Comparison of ENCODE assay signal across 15 cellular contexts in genomic region chr22:23246982-23247766, GRCh38.
A peak's percentile ranks its signal among the peaks of the same experiment; 100 is the strongest.
DNase-seq lines count a peak whose midpoint lies in the region; ATAC-seq, FAIRE-seq and TF ChIP-seq lines count a peak whose summit lies in the region.
"Had no signal": no experiment of that assay in that cellular context is flagged by ENCODE, and none has a peak within 500 bp of the region (broad histone marks: within the 10 kb centered on the region; RNA-seq: fewer than 3 reads in every experiment).

No MANE protein-coding gene starts in this region.

- peak overlapping the region; percentile 48; the same call in 1 of the 2 replicates for H3K18ac ChIP-seq in H1 (ENCODE audit: extremely low read depth, low read length)

- TF ChIP-seq RAD21 in H1 (IDR thresholded peaks at IDR 0.05 in 1 of 2, conservative IDR thresholded peaks at IDR 0.05 in 1 of 2; ENCODE audit: low read depth in 2 of 2, low read length in 2 of 2), result no peak

- CTCF ChIA-PET in H1 (lab: Charles Lee; ENCODE audit: partially characterized antibody), result interaction anchor here (0.5 to 2.0 kb wide), 5 partner anchors 14 to 73 kb away, joined by 3 to 4 read pairs (median 3); no protein-coding TSS in a partner anchor

- peaks cover 53% of the 10 kb centered on the region for H3K4me1 Mint-ChIP-seq in type B pancreatic cell (ENCODE audit: unreplicated experiment)

- H3K79me2 ChIP-seq in H1 (ENCODE audit: control insufficient read depth in 1 of 2, insufficient read depth in 2 of 2, low read length in 2 of 2), result peaks cover 4 to 88% of the 10 kb centered on the region in 2 experiments

- in situ Hi-C loops in HAP-1 (cut with MboI; ENCODE audit: low sequenced_read_pairs), result no loop called here

- no peaks in the 10 kb centered on the region for H3K9me3 Mint-ChIP-seq in type B pancreatic cell
- H3K9me3 Mint-ChIP-seq: activated naive CD8-positive, alpha-beta T cell treated with anti-CD3 and anti-CD28 coated beads for 36 hours had no signal

- peaks cover 0 to 3% of the 10 kb centered on the region in 2 experiments for H4K20me1 ChIP-seq in H1 (replicated peaks in 1 of 2; ENCODE audit: control insufficient read depth in 1 of 2, insufficient read depth in 2 of 2, low read length in 2 of 2)

- peaks cover 2% of the 10 kb centered on the region for H3K4me1 ChIP-seq in right cardiac atrium (ENCODE audit: control insufficient read depth, insufficient read depth, low read length)
- H3K4me1 ChIP-seq in H1 (replicated peaks in 1 of 4; ENCODE audit: control insufficient read depth in 3 of 4, insufficient read depth in 4 of 4, low read length in 3 of 4), result peaks cover 27 to 47% (median 37%) of the 10 kb centered on the region in 4 experiments
- peaks cover 13% of the 10 kb centered on the region for H3K4me1 ChIP-seq in HAP-1
- no peaks in the 10 kb centered on the region for H3K4me1 ChIP-seq in breast epithelium

- H3K27me3 ChIP-seq in right cardiac atrium (ENCODE audit: control insufficient read depth, insufficient read depth) (no peaks in the 10 kb centered on the region), H1 (replicated peaks in 1 of 4; ENCODE audit: control insufficient read depth in 3 of 4, extremely low read depth in 1 of 4, insufficient read depth in 3 of 4, low read length in 3 of 4) (no peaks in the 10 kb centered on the region), HAP-1 (ENCODE audit: low read depth) (no peaks in the 10 kb centered on the region), breast epithelium (no peaks in the 10 kb centered on the region)

- H3K9ac ChIP-seq in H1 (replicated peaks in 1 of 4; ENCODE audit: extremely low read depth in 1 of 4, low read depth in 3 of 4, low read length in 3 of 4), result no peak overlapping the region

- no peak overlapping the region for H3K4me2 ChIP-seq in H1 (ENCODE audit: insufficient read depth in 1 of 2, low read depth in 2 of 2, low read length in 2 of 2)

- peak overlapping the region; percentile 29 for H3K4ac ChIP-seq in H1 (replicated peaks; ENCODE audit: insufficient read length, low read depth, low read length)

- POLR2A ChIA-PET in H1 (lab: Charles Lee; ENCODE audit: partially characterized antibody), result interaction anchor here (1.0 to 1.6 kb wide), 2 partner anchors 10 to 18 kb away, joined by 3 to 9 read pairs; no protein-coding TSS in a partner anchor

- TF ChIP-seq CTCF in H1 (IDR thresholded peaks at IDR 0.05; ENCODE audit: control extremely low read depth in 1 of 3, insufficient read depth in 1 of 3, low read depth in 1 of 3, low read length in 3 of 3) (no peak), type B pancreatic cell (conservative IDR thresholded peaks at IDR 0.05) (no peak), coronary artery (IDR thresholded peaks at IDR 0.05) (no peak), breast epithelium (IDR thresholded peaks at IDR 0.05) (no peak)

- no peaks in the 10 kb centered on the region for H3K27me3 Mint-ChIP-seq in type B pancreatic cell
- H3K27me3 Mint-ChIP-seq: activated naive CD8-positive, alpha-beta T cell treated with anti-CD3 and anti-CD28 coated beads for 36 hours had no signal

- peak overlapping the region; percentile 4 for H2AK5ac ChIP-seq in H1 (ENCODE audit: low read depth, low read length)

- intact Hi-C loops in right cardiac atrium (cut with DNase I), result no loop called here
- intact Hi-C loops in Right ventricle myocardium inferior (cut with DNase I), result no loop called here
- intact Hi-C loops in breast epithelium (cut with DNase I; ENCODE audit: low total_unique reads), result no loop called here

- peak overlapping the region; percentile 77; the same call in 1 of the 2 replicates for H2BK15ac ChIP-seq in H1 (ENCODE audit: low read length)

- DNase-seq in right cardiac atrium (peak in 2 of 3 donors; percentile 13 to 27), Right ventricle myocardium inferior (ENCODE audit: missing footprints) (no peak), NCI-H510A treated with DMSO at 0.1 percent for 48 hours (lab: John Stamatoyannopoulos, UW) (peak; percentile 52), H1 (ENCODE audit: low read depth in 1 of 2, low spot score in 2 of 2) (no peak), type B pancreatic cell (ENCODE audit: extremely low spot score, unreplicated experiment) (no peak), coronary artery (ENCODE audit: low spot score) (no peak), HAP-1 (ENCODE audit: low spot score in 2 of 2) (no peak), breast epithelium (ENCODE audit: low spot score in 2 of 2) (no peak)
- DNase-seq: activated naive CD8-positive, alpha-beta T cell treated with anti-CD3 and anti-CD28 coated beads for 36 hours; central memory CD4-positive, alpha-beta T cell; RPMI8226; stimulated activated CD4-positive, alpha-beta T cell treated with anti-CD3 and anti-CD28 coated beads, Interleukin-2, amount 100 ng/mL, for 48 hours; T-helper 9 cell had no signal

- 88% methylated on average over 13 of the region's 13 CpGs for WGBS in right cardiac atrium
- WGBS in H1 (ENCODE audit: extremely low coverage in 1 of 2, insufficient coverage in 1 of 2, insufficient read length in 1 of 2, insufficient replicate concordance in 2 of 2, low coverage in 1 of 2, low lambda C conversion rate in 2 of 2, missing lambda C conversion rate in 1 of 2), 2 experiments, result 87% methylated on average over 13 of the region's 13 CpGs; no CpG with 5 or more reads in 1 of the 2 experiments

- H2BK12ac ChIP-seq in H1 (ENCODE audit: low read depth, low read length), result peak overlapping the region; percentile 65; the same call in 1 of the 2 replicates

- H2BK5ac ChIP-seq in H1 (ENCODE audit: low read depth, low read length), result peak overlapping the region; percentile 82

- H3K4me3 ChIP-seq in right cardiac atrium (ENCODE audit: low read length) (no peak overlapping the region), H1 (ENCODE audit: extremely low read depth in 1 of 4, insufficient read depth in 2 of 4, low read depth in 3 of 4, low read length in 4 of 4) (no peak overlapping the region), coronary artery (no peak overlapping the region), HAP-1 (no peak overlapping the region), breast epithelium (no peak overlapping the region)
- H3K4me3 ChIP-seq: GM12878 had no signal

- H2AFZ ChIP-seq in H1 (ENCODE audit: low read length), result no peak overlapping the region

- no peak overlapping the region for H4K5ac ChIP-seq in H1 (ENCODE audit: insufficient read length, low read depth, low read length)

- peak overlapping the region; percentile 48 for H4K91ac ChIP-seq in H1 (replicated peaks; ENCODE audit: insufficient read length, low read length)

- H3K56ac ChIP-seq in H1 (replicated peaks; ENCODE audit: insufficient read length, low read depth, low read length), result no peak overlapping the region

- H3K27ac ChIP-seq in right cardiac atrium (ENCODE audit: low read length), result no peak overlapping the region
- no peak overlapping the region for H3K27ac ChIP-seq in H1 (ENCODE audit: low read depth, low read length)
- H3K27ac ChIP-seq in coronary artery, result peak overlapping the region in 1 of 2 donors; percentile 12
- no peak overlapping the region for H3K27ac ChIP-seq in breast epithelium

- ATAC-seq in right cardiac atrium (peak in 1 of 2 donors; percentile 11), Right ventricle myocardium inferior (no peak)
- ATAC-seq: GM12878 had no signal

- no peak overlapping the region for H3K23ac ChIP-seq in H1 (ENCODE audit: insufficient read length)

- peak overlapping the region; percentile 44; the same call in 1 of the 2 replicates for H2BK20ac ChIP-seq in H1 (ENCODE audit: low read length)

- no peak overlapping the region for H3K14ac ChIP-seq in H1 (ENCODE audit: insufficient read length)

- peaks cover 20% of the 10 kb centered on the region for H3K79me1 ChIP-seq in H1 (ENCODE audit: low read depth, low read length)

- H3K36me3 ChIP-seq in H1 (ENCODE audit: control insufficient read depth in 2 of 4, insufficient read depth in 4 of 4, low read length in 3 of 4) (no peaks in the 10 kb centered on the region), HAP-1 (replicated peaks) (no peaks in the 10 kb centered on the region), breast epithelium (no peaks in the 10 kb centered on the region)

- TF ChIP-seq POLR2A in H1 (IDR thresholded peaks at IDR 0.05; ENCODE audit: control extremely low read depth in 1 of 2, low read depth in 2 of 2, low read length in 2 of 2), result no peak
- TF ChIP-seq POLR2A in breast epithelium (IDR thresholded peaks at IDR 0.05), result no peak

- H3K4me3 Mint-ChIP-seq in type B pancreatic cell, result no peak overlapping the region
- H3K4me3 Mint-ChIP-seq: activated naive CD8-positive, alpha-beta T cell treated with anti-CD3 and anti-CD28 coated beads for 36 hours had no signal

- peak overlapping the region; percentile 23 for H2BK120ac ChIP-seq in H1 (replicated peaks; ENCODE audit: low read depth, low read length)

- H3K27ac Mint-ChIP-seq in type B pancreatic cell, result peak overlapping the region; percentile 70

- TF ChIP-seq EP300 in H1 (IDR thresholded peaks at IDR 0.05; ENCODE audit: borderline replicate concordance in 1 of 2, low read depth in 2 of 2, low read length in 2 of 2), result no peak

- H3K23me2 ChIP-seq in H1 (ENCODE audit: low read depth, low read length), result peaks cover 4% of the 10 kb centered on the region; the same call in 1 of the 2 replicates

- no peak for FAIRE-seq in H1 (lab: Jason Lieb, UNC)
- FAIRE-seq: endothelial cell of umbilical vein, GM12878 had no signal

- H4K8ac ChIP-seq in H1 (ENCODE audit: extremely low read depth, insufficient read depth, low read length), result no peak overlapping the region

- no peaks in the 10 kb centered on the region for H3K36me3 Mint-ChIP-seq in type B pancreatic cell

- H3K9me3 ChIP-seq in right cardiac atrium (ENCODE audit: control insufficient read depth, low read length), result no peaks in the 10 kb centered on the region
- H3K9me3 ChIP-seq in H1 (ENCODE audit: insufficient read depth in 2 of 2, low read depth in 1 of 2, low read length in 1 of 2), result no peaks in the 10 kb centered on the region
- H3K9me3 ChIP-seq in HAP-1, result no peaks in the 10 kb centered on the region
- H3K9me3 ChIP-seq in breast epithelium, result no peaks in the 10 kb centered on the region

TF ChIP-seq in H1, 55 proteins besides CTCF, POLR2A, EP300 and RAD21 (continues in another document):
- no peak for TF ChIP-seq ATF2 (IDR thresholded peaks at IDR 0.05; ENCODE audit: low read length)
- no peak for TF ChIP-seq RXRA (IDR thresholded peaks at IDR 0.05; ENCODE audit: insufficient read depth, low read depth, low read length)
- no peak for TF ChIP-seq MAX (IDR thresholded peaks at IDR 0.05)

Comparison
In these comparisons a context has a peak if more than half of its experiments do, and no peak if none do; other contexts are left out.
1. DNase-seq: peak in right cardiac atrium (2 of 3) and NCI-H510A treated with DMSO at 0.1 percent for 48 hours (single experiment); none in Right ventricle myocardium inferior (single experiment), H1 (0 of 2), type B pancreatic cell (single experiment), coronary artery (single experiment), HAP-1 (0 of 2) and breast epithelium (0 of 2).